Comparison of ENCODE assay signal across 20 cellular contexts in the genomic region with DNA sequence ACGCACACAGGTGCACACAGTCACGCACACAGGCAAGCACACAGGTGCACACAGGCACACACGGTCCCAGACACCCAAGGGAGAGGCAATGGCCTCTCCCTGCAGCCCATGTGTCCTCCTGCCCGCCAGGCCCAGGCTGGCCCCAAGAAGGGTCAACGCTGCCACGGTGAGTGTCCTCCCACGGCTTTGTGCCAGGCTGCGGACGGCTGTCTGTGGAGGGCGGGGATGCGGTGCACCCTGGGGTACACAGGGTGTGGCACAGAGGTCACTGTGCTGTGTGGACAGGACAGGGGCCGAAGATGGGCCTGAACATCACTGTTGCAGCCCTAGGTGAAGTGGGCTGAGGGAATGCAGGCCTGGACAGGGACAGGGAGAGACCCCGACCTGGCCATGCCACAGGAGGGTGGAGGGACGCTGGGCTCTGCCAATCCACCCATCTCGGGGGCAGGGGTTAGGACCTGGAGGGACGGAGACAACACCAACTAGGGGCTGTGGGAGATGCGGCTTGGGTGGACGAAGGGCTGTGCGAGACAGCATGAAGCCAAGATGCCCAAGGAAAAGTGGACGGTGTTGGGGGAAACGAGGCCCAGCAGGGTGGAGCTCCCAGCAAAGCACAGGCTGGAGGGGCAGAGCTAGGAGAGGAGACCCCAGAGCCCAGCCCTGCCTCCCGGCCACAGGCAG.
A peak's percentile ranks its signal among the peaks of the same experiment; 100 is the strongest.
DNase-seq lines count a peak whose midpoint lies in the region; ATAC-seq, FAIRE-seq and TF ChIP-seq lines count a peak whose summit lies in the region.
"Had no signal": no experiment of that assay in that cellular context is flagged by ENCODE, and none has a peak within 500 bp of the region (broad histone marks: within the 10 kb centered on the region; RNA-seq: fewer than 3 reads in every experiment).

No MANE protein-coding gene starts in this region.

- H3K4me2 ChIP-seq in HepG2 (ENCODE audit: low read depth, low read length) (no peak overlapping the region), neuronal stem cell (ENCODE audit: insufficient read depth, low read length, poor library complexity, severe bottlenecking) (no peak overlapping the region)

- no peak overlapping the region for H4K91ac ChIP-seq in neuronal stem cell (ENCODE audit: low read depth, low read length, poor library complexity)

- peak overlapping the region; percentile 6 for H2BK120ac ChIP-seq in neuronal stem cell (ENCODE audit: low read depth, low read length)

- in situ Hi-C loops in HepG2 (cut with HindIII; ENCODE audit: extremely low pct_ligation_motif_present, low pct_unique_long_range_greater_than_20kb), result loop anchor here (10.0 to 25.0 kb wide), 2 partner anchors 359 to 742 kb away; no protein-coding TSS in a partner anchor
- in situ Hi-C loops in gastrocnemius medialis (cut with MboI; ENCODE audit: low sequenced_read_pairs in 4 of 4), result no loop called here

- H3K9me3 ChIP-seq in right lobe of liver (no peaks in the 10 kb centered on the region), HepG2 (ENCODE audit: low read length) (no peaks in the 10 kb centered on the region), colonic mucosa (no peaks in the 10 kb centered on the region), neuronal stem cell (replicated peaks in 1 of 2; ENCODE audit: control insufficient read depth in 2 of 2, insufficient read depth in 1 of 2, low read depth in 1 of 2, low read length in 2 of 2) (peaks cover 0 to 3% of the 10 kb centered on the region in 2 donors), gastrocnemius medialis (no peaks in the 10 kb centered on the region)
- H3K9me3 ChIP-seq: ascending aorta, thoracic aorta had no signal

- H3K14ac ChIP-seq in neuronal stem cell (ENCODE audit: low read length), result no peak overlapping the region

- H3K9ac ChIP-seq in HepG2 (ENCODE audit: insufficient read depth, low read depth, low read length), result no peak overlapping the region
- H3K9ac ChIP-seq in colonic mucosa (ENCODE audit: low read depth in 2 of 2, low read length in 2 of 2), result no peak overlapping the region
- peak overlapping the region; percentile 79 for H3K9ac ChIP-seq in neuronal stem cell (ENCODE audit: low read depth, low read length, poor library complexity)

- TF ChIP-seq POLR2A in right lobe of liver (IDR thresholded peaks at IDR 0.05) (no peak), HepG2 (IDR thresholded peaks at IDR 0.05; ENCODE audit: insufficient read depth in 1 of 2, low read depth in 2 of 2, low read length in 2 of 2) (no peak), gastrocnemius medialis (IDR thresholded peaks at IDR 0.05) (no peak)

- FAIRE-seq in HepG2 (lab: Jason Lieb, UNC) (no peak), urothelium cell line (lab: Jason Lieb, UNC) (peak; percentile 67)

- H3K79me1 ChIP-seq in neuronal stem cell (ENCODE audit: low read depth, low read length), result no peaks in the 10 kb centered on the region

- H3K4ac ChIP-seq in neuronal stem cell (ENCODE audit: low read length), result no peak overlapping the region

- H3K36me3 ChIP-seq in right lobe of liver (no peaks in the 10 kb centered on the region), HepG2 (replicated peaks in 1 of 2; ENCODE audit: control insufficient read depth in 1 of 2, insufficient read depth in 2 of 2, low read length in 2 of 2) (no peaks in the 10 kb centered on the region), colonic mucosa (no peaks in the 10 kb centered on the region), neuronal stem cell (replicated peaks in 1 of 2; ENCODE audit: control insufficient read depth in 2 of 2, insufficient read depth in 2 of 2, low read length in 2 of 2) (no peaks in the 10 kb centered on the region), gastrocnemius medialis (no peaks in the 10 kb centered on the region)
- H3K36me3 ChIP-seq: ascending aorta, thoracic aorta had no signal

- peak overlapping the region; percentile 1 for H2BK12ac ChIP-seq in neuronal stem cell (ENCODE audit: low read length)

- DNase-seq in right lobe of liver (peak in 2 of 3 donors; percentile 16 to 35), HepG2 (ENCODE audit: low spot score) (no peak), colonic mucosa (peak; percentile 14), neuronal stem cell (ENCODE audit: low spot score) (no peak), urothelium cell line (ENCODE audit: low spot score) (no peak), OCI-M2 (lab: John Stamatoyannopoulos, UW; ENCODE audit: unreplicated experiment) (no peak), gastrocnemius medialis (no peak)
- no peak for DNase-seq in activated naive CD4-positive, alpha-beta T cell treated with anti-CD3 and anti-CD28 coated beads, Interleukin-2, amount 50 U/mL, for 16 hours
- DNase-seq: activated CD4-positive, CD25-positive, alpha-beta regulatory T cell; activated naive CD4-positive, alpha-beta T cell treated with anti-CD3 and anti-CD28 coated beads, Interleukin-2, amount 10 ng/mL, durations not matched to agents 7 days and 5 days; DMS79; hippocampal formation; IMR-90; NCI-H1436 treated with DMSO at 0.1 percent for 48 hours; NCI-H774; OCI-M1 had no signal

- BruUV-seq in HepG2 (replicated peaks; lab: Mats Ljungman, UMichigan), result no TSS peak

- H3K18ac ChIP-seq in neuronal stem cell (ENCODE audit: low read length), result peak overlapping the region; percentile 89

- no peaks in the 10 kb centered on the region for H3K79me2 ChIP-seq in HepG2 (ENCODE audit: insufficient read depth, low read length)

- CTCF ChIA-PET in HepG2 (lab: Yijun Ruan, JAX; ENCODE audit: low intra/inter-chr PET ratio, low total read pairs), result interaction anchor here (1.4 to 1.7 kb wide), 2 partner anchors 258 to 324 kb away, joined by 4 to 26 read pairs; no protein-coding TSS in a partner anchor

- H3K27me3 ChIP-seq in right lobe of liver (no peaks in the 10 kb centered on the region), HepG2 (ENCODE audit: control insufficient read depth in 1 of 2, insufficient read depth in 2 of 2, low read length in 2 of 2) (peaks cover 10 to 73% of the 10 kb centered on the region in 2 experiments; a peak in 4 of 5 replicates), colonic mucosa (no peaks in the 10 kb centered on the region), neuronal stem cell (ENCODE audit: control insufficient read depth in 3 of 3, insufficient read depth in 3 of 3, low read depth in 1 of 3, low read length in 3 of 3) (no peaks in the 10 kb centered on the region), gastrocnemius medialis (peaks cover 5 to 22% (median 7%) of the 10 kb centered on the region in 3 donors)
- H3K27me3 ChIP-seq: ascending aorta had no signal

- no peaks in the 10 kb centered on the region for H3K4me1 ChIP-seq in right lobe of liver
- no peaks in the 10 kb centered on the region for H3K4me1 ChIP-seq in HepG2 (ENCODE audit: insufficient read depth, low read length)
- H3K4me1 ChIP-seq in colonic mucosa, result no peaks in the 10 kb centered on the region
- peaks cover 0 to 3% of the 10 kb centered on the region in 2 donors for H3K4me1 ChIP-seq in neuronal stem cell (ENCODE audit: control insufficient read depth in 2 of 2, insufficient read depth in 1 of 2, low read depth in 1 of 2, low read length in 2 of 2)
- H3K4me1 ChIP-seq in gastrocnemius medialis, result no peaks in the 10 kb centered on the region
- H3K4me1 ChIP-seq: ascending aorta had no signal

- no peak overlapping the region for H2BK5ac ChIP-seq in neuronal stem cell (ENCODE audit: low read length)

- H3K27ac ChIP-seq in right lobe of liver (no peak overlapping the region), HepG2 (ENCODE audit: extremely low read length, insufficient read depth, low read length) (no peak overlapping the region), colonic mucosa (no peak overlapping the region), neuronal stem cell (replicated peaks; ENCODE audit: low read length) (no peak overlapping the region), gastrocnemius medialis (no peak overlapping the region)
- H3K27ac ChIP-seq: ascending aorta, HL-60, thoracic aorta had no signal

- H3K23ac ChIP-seq in neuronal stem cell (ENCODE audit: low read depth, low read length, poor library complexity), result no peak overlapping the region

- no peak for TF ChIP-seq CTCF in right lobe of liver (IDR thresholded peaks at IDR 0.05)
- no peak for TF ChIP-seq CTCF in HepG2 (CRISPR knock-in tag; IDR thresholded peaks at IDR 0.05)
- TF ChIP-seq CTCF in colonic mucosa (IDR thresholded peaks at IDR 0.05), result no peak
- no peak for TF ChIP-seq CTCF in gastrocnemius medialis (IDR thresholded peaks at IDR 0.05 in 4 of 5, conservative IDR thresholded peaks at IDR 0.05 in 1 of 5)

- no peak for TF ChIP-seq RAD21 in HepG2 (CRISPR knock-in tag; IDR thresholded peaks at IDR 0.05)

- no peak for TF ChIP-seq EP300 in HepG2 (IDR thresholded peaks at IDR 0.05; ENCODE audit: low read depth in 2 of 2, low read length in 2 of 2)
- no peak for TF ChIP-seq EP300 in HepG2 (CRISPR knock-in tag; IDR thresholded peaks at IDR 0.05; ENCODE audit: borderline replicate concordance)

- intact Hi-C loops in right lobe of liver (cut with DNase I) (loop anchor here (5.0 kb wide), 2 partner anchors 257 to 727 kb away; no protein-coding TSS in a partner anchor), HepG2 (cut with micrococcal nuclease; ENCODE audit: unreplicated experiment) (no loop called here), colonic mucosa (cut with DNase I) (no loop called here), gastrocnemius medialis (cut with DNase I; ENCODE audit: low total_unique reads) (no loop called here)

- 74% methylated on average over 8 of the region's 22 CpGs for WGBS in right lobe of liver (ENCODE audit: insufficient coverage, low coverage, low lambda C conversion rate, missing lambda C conversion rate)
- 29% methylated on average over 13 of the region's 22 CpGs for WGBS in HepG2 (ENCODE audit: low lambda C conversion rate)
- no CpG with 5 or more reads among the region's 22 CpGs for WGBS in neuronal stem cell (ENCODE audit: extremely low coverage in 2 of 2, insufficient read length in 2 of 2, insufficient replicate concordance in 1 of 2), 2 donors

- peak overlapping the region; percentile 94 for H2AK5ac ChIP-seq in neuronal stem cell (ENCODE audit: low read depth, low read length)

- no peak overlapping the region for H4K8ac ChIP-seq in neuronal stem cell (ENCODE audit: low read depth, low read length)

- ATAC-seq in right lobe of liver (no peak), HepG2 (no peak), gastrocnemius medialis (no peak)
- ATAC-seq: CD8-positive, alpha-beta T cell had no signal

- no peak overlapping the region for H3K4me3 ChIP-seq in right lobe of liver
- no peak overlapping the region for H3K4me3 ChIP-seq in HepG2 (replicated peaks in 1 of 3; ENCODE audit: insufficient read depth in 1 of 3, low read depth in 2 of 3, low read length in 3 of 3)
- no peak overlapping the region for H3K4me3 ChIP-seq in colonic mucosa
- H3K4me3 ChIP-seq in neuronal stem cell (ENCODE audit: low read length in 2 of 2), result no peak overlapping the region
- H3K4me3 ChIP-seq in gastrocnemius medialis, result no peak overlapping the region

- no peaks in the 10 kb centered on the region for H4K20me1 ChIP-seq in HepG2 (ENCODE audit: insufficient read depth, low read length)

- H2BK15ac ChIP-seq in neuronal stem cell (ENCODE audit: low read length), result peak overlapping the region; percentile 52

- H2AFZ ChIP-seq in HepG2 (ENCODE audit: low read length) (no peak overlapping the region), neuronal stem cell (ENCODE audit: low read length) (no peak overlapping the region)

- POLR2A ChIA-PET in HepG2 (lab: Yijun Ruan, JAX), result no interaction called here

TF ChIP-seq in HepG2, 621 proteins besides CTCF, POLR2A, EP300 and RAD21 (continues in another document):
- TF ChIP-seq FOXJ3 (CRISPR knock-in tag; IDR thresholded peaks at IDR 0.05; ENCODE audit: borderline replicate concordance) (no peak), ZSCAN29 (CRISPR knock-in tag; conservative IDR thresholded peaks at IDR 0.05) (no peak)

Comparison
In these comparisons a context has a peak if more than half of its experiments do, and no peak if none do; other contexts are left out.
1. DNase-seq: peak in right lobe of liver (2 of 3) and colonic mucosa (single experiment); none in HepG2 (single experiment), neuronal stem cell (single experiment), urothelium cell line (single experiment), OCI-M2 (single experiment), activated naive CD4-positive, alpha-beta T cell treated with anti-CD3 and anti-CD28 coated beads, Interleukin-2, amount 50 U/mL, for 16 hours (single experiment) and gastrocnemius medialis (0 of 2).
2. intact Hi-C loops: an anchor here in right lobe of liver (5.0 kb wide); none called in HepG2, colonic mucosa and gastrocnemius medialis.